ENCODE assay signal across 1 cellular context in genomic region chr3:171420667-171421066, GRCh38.
TF ChIP-seq lines count a peak whose summit lies in the region.

No MANE protein-coding gene starts in this region.

TF ChIP-seq in SK-N-SH treated with all-trans-retinoic acid at 6 μM for 48 hours, 23 proteins besides CTCF, POLR2A, EP300 and RAD21 (continued from another document):
- TF ChIP-seq CREB5 (CRISPR knock-in tag; IDR thresholded peaks at IDR 0.05; ENCODE audit: low read depth): no peak
- TF ChIP-seq GLIS3 (CRISPR knock-in tag; IDR thresholded peaks at IDR 0.05): no peak
- TF ChIP-seq OSR1 (CRISPR knock-in tag; IDR thresholded peaks at IDR 0.05): no peak
- no peak for TF ChIP-seq POU6F1 (CRISPR knock-in tag; IDR thresholded peaks at IDR 0.05; ENCODE audit: borderline replicate concordance, low read depth)
- no peak for TF ChIP-seq SNAI2 (CRISPR knock-in tag; IDR thresholded peaks at IDR 0.05)
- TF ChIP-seq CSRNP3 (CRISPR knock-in tag; IDR thresholded peaks at IDR 0.05): no peak
- no peak for TF ChIP-seq CSDC2 (CRISPR knock-in tag; IDR thresholded peaks at IDR 0.05)
- TF ChIP-seq ARNTL (CRISPR knock-in tag; IDR thresholded peaks at IDR 0.05; ENCODE audit: borderline replicate concordance, low read depth): no peak
- TF ChIP-seq TCF4 (CRISPR knock-in tag; IDR thresholded peaks at IDR 0.05; ENCODE audit: borderline replicate concordance): no peak
TF ChIP-seq in SK-N-SH treated with all-trans-retinoic acid at 6 μM for 48 hours: peak in this region for 0.
